10 cellular contexts compared by ENCODE assay signal in genomic region chr1:9671377-9672140, GRCh38. TPM values are rescaled to one million over a fixed set of nuclear protein-coding genes. Genes with fewer than 3 reads are reported as not detected.
DNase-seq lines count a peak whose midpoint lies in the region; ATAC-seq and TF ChIP-seq lines count a peak whose summit lies in the region.
"Had no signal": no experiment of that assay in that cellular context is flagged by ENCODE, and none has a peak within 500 bp of the region (broad histone marks: within the 10 kb centered on the region; RNA-seq: fewer than 3 reads in every experiment).

No MANE protein-coding gene starts in this region.

- POLR2A ChIA-PET in CD4-positive, alpha-beta memory T cell (lab: Charles Lee; ENCODE audit: partially characterized antibody), result interaction anchor here (1.5 to 2.9 kb wide), 2 partner anchors 10 to 17 kb away, joined by 5 to 18 read pairs; no protein-coding TSS in a partner anchor
- POLR2A ChIA-PET in HCT116 (lab: Charles Lee), result interaction anchor here (0.6 kb wide), 1 partner anchor 16 kb away, joined by 8 read pairs; no protein-coding TSS in a partner anchor

- ATAC-seq in HCT116, result peak; percentile 90
- peak; percentile 80 to 83 for ATAC-seq in activated T-cell treated with anti-CD3 and anti-CD28 coated beads, Interleukin-2, amount 50 U/mL, for 72 hours (replicated peaks in 1 of 2)
- ATAC-seq in memory B cell (ENCODE audit: low read depth), result no peak
- ATAC-seq in HG03175 (IDR thresholded peaks at IDR 0.05; ENCODE audit: unreplicated experiment), result no peak

- CTCF ChIA-PET in CD4-positive, alpha-beta memory T cell (lab: Charles Lee; ENCODE audit: partially characterized antibody), result interaction anchor here (1.0 to 2.0 kb wide), 5 partner anchors 10 to 53 kb away, joined by 3 to 11 read pairs (median 3); no protein-coding TSS in a partner anchor
- CTCF ChIA-PET in HCT116 (lab: Charles Lee), result no interaction called here

- H3K4me2 ChIP-seq in HCT116 (ENCODE audit: low read length), result peak overlapping the region; percentile 70

- peak overlapping the region; percentile 2 for H3K27ac ChIP-seq in CD4-positive, alpha-beta memory T cell (ENCODE audit: low read depth, low read length)
- H3K27ac ChIP-seq in HCT116 (ENCODE audit: low read depth, low read length), result no peak overlapping the region
- H3K27ac ChIP-seq: prostate gland had no signal

- H3K27ac Mint-ChIP-seq in CD4-positive, alpha-beta memory T cell, result peak overlapping the region; percentile 6 to 90 (median 75)
- H3K27ac Mint-ChIP-seq in activated T-cell treated with anti-CD3 and anti-CD28 coated beads, Interleukin-2, amount 50 U/mL, for 72 hours, result peak overlapping the region; percentile 96
- peak overlapping the region; percentile 71 for H3K27ac Mint-ChIP-seq in memory B cell

- peaks cover 29 to 68% (median 50%) of the 10 kb centered on the region in 4 donors for H3K4me1 Mint-ChIP-seq in CD4-positive, alpha-beta memory T cell
- H3K4me1 Mint-ChIP-seq in activated T-cell treated with anti-CD3 and anti-CD28 coated beads, Interleukin-2, amount 50 U/mL, for 72 hours (ENCODE audit: low read depth), result peaks cover 72% of the 10 kb centered on the region
- H3K4me1 Mint-ChIP-seq in memory B cell, result peaks cover 41% of the 10 kb centered on the region

- TF ChIP-seq CTCF in HCT116 (IDR thresholded peaks at IDR 0.05 in 2 of 3, conservative IDR thresholded peaks at IDR 0.05 in 1 of 3; ENCODE audit: borderline replicate concordance in 1 of 3, insufficient read depth in 1 of 3, low read depth in 2 of 3, low read length in 2 of 3), result no peak

- H3K36me3 Mint-ChIP-seq in CD4-positive, alpha-beta memory T cell, result peaks cover 29 to 53% of the 10 kb centered on the region in 2 donors
- peaks cover 12 to 29% of the 10 kb centered on the region in 2 donors for H3K36me3 Mint-ChIP-seq in activated T-cell treated with anti-CD3 and anti-CD28 coated beads, Interleukin-2, amount 50 U/mL, for 72 hours (ENCODE audit: insufficient read depth in 2 of 2)
- H3K36me3 Mint-ChIP-seq in memory B cell, result peaks cover 18% of the 10 kb centered on the region

- TF ChIP-seq POLR2A in HCT116 (IDR thresholded peaks at IDR 0.05; ENCODE audit: borderline replicate concordance, extremely low read depth, insufficient read depth, insufficient read length), result no peak

- no peaks in the 10 kb centered on the region for H3K27me3 Mint-ChIP-seq in CD4-positive, alpha-beta memory T cell
- H3K27me3 Mint-ChIP-seq in activated T-cell treated with anti-CD3 and anti-CD28 coated beads, Interleukin-2, amount 50 U/mL, for 72 hours (ENCODE audit: low read depth), result no peaks in the 10 kb centered on the region
- H3K27me3 Mint-ChIP-seq in memory B cell, result no peaks in the 10 kb centered on the region

- no peaks in the 10 kb centered on the region for H3K9me3 ChIP-seq in CD4-positive, alpha-beta memory T cell (ENCODE audit: control insufficient read depth in 1 of 2, low read length in 2 of 2)
- H3K9me3 ChIP-seq in HCT116 (ENCODE audit: control insufficient read depth in 1 of 2, insufficient read depth in 1 of 2, low read depth in 1 of 2, low read length in 2 of 2), result no peaks in the 10 kb centered on the region
- H3K9me3 ChIP-seq: prostate gland had no signal

- no peak for DNase-seq in CD4-positive, alpha-beta memory T cell
- DNase-seq in HCT116 (ENCODE audit: low read depth, low spot score) (peak; percentile 44), memory B cell (ENCODE audit: low spot score in 2 of 2) (no peak), NCI-H1048 (lab: John Stamatoyannopoulos, UW) (no peak), NOMO-1 (lab: John Stamatoyannopoulos, UW; ENCODE audit: unreplicated experiment in 2 of 2) (no peak), cerebellum (ENCODE audit: low spot score) (no peak)
- DNase-seq in activated T-cell treated with anti-CD3 and anti-CD28 coated beads, Interleukin-2, amount 50 U/mL, for 72 hours, result no peak
- DNase-seq: SHP77 had no signal

- peaks cover 39% of the 10 kb centered on the region for H3K36me3 ChIP-seq in CD4-positive, alpha-beta memory T cell (ENCODE audit: insufficient read depth, low read length)
- no peaks in the 10 kb centered on the region for H3K36me3 ChIP-seq in HCT116 (ENCODE audit: control insufficient read depth in 1 of 2, insufficient read depth in 2 of 2, low read length in 2 of 2)
- H3K36me3 ChIP-seq: prostate gland had no signal

- no TSS peak for BruUV-seq in HCT116 (replicated peaks; lab: Mats Ljungman, UMichigan)

- H3K4me3 ChIP-seq in CD4-positive, alpha-beta memory T cell (ENCODE audit: low read length in 2 of 2), result no peak overlapping the region
- H3K4me3 ChIP-seq in HCT116 (replicated peaks in 1 of 2; ENCODE audit: low read depth in 1 of 2, low read length in 2 of 2), result no peak overlapping the region; a peak in 1 of 4 replicates
- H3K4me3 ChIP-seq: prostate gland had no signal

- no peak for TF ChIP-seq RAD21 in HCT116 (IDR thresholded peaks at IDR 0.05; ENCODE audit: low read depth)

- no peaks in the 10 kb centered on the region for H3K27me3 ChIP-seq in CD4-positive, alpha-beta memory T cell (ENCODE audit: insufficient read depth, low read length)
- H3K27me3 ChIP-seq in HCT116 (ENCODE audit: insufficient read depth, low read length), result no peaks in the 10 kb centered on the region

- H3K9me2 ChIP-seq in HCT116 (ENCODE audit: insufficient read depth), result no peaks in the 10 kb centered on the region

- H3K4me3 Mint-ChIP-seq in CD4-positive, alpha-beta memory T cell, result peak overlapping the region in 2 of 8 donors; percentile 20 to 61
- peak overlapping the region; percentile 24 to 31 for H3K4me3 Mint-ChIP-seq in activated T-cell treated with anti-CD3 and anti-CD28 coated beads, Interleukin-2, amount 50 U/mL, for 72 hours
- H3K4me3 Mint-ChIP-seq in memory B cell, result no peak overlapping the region

- H3K4me1 ChIP-seq in CD4-positive, alpha-beta memory T cell (ENCODE audit: insufficient read depth, low read length), result peaks cover 62% of the 10 kb centered on the region
- peaks cover 9 to 14% of the 10 kb centered on the region in 2 experiments for H3K4me1 ChIP-seq in HCT116 (ENCODE audit: control insufficient read depth in 1 of 2, insufficient read depth in 2 of 2, low read length in 2 of 2)
- H3K4me1 ChIP-seq: prostate gland had no signal

- RAD21 ChIA-PET in HCT116 (lab: Charles Lee; ENCODE audit: low non-redundant PET in 1 of 2, low total read pairs in 2 of 2, uncharacterized antibody in 2 of 2, unreplicated experiment in 2 of 2), result interaction anchor here in 1 of 2 experiments (0.8 kb wide), 1 partner anchor 16 kb away, joined by 6 read pairs; no protein-coding TSS in a partner anchor

- peak overlapping the region; percentile 34 for H3K9ac ChIP-seq in HCT116 (ENCODE audit: low read length)

- no peaks in the 10 kb centered on the region for H3K79me2 ChIP-seq in HCT116 (ENCODE audit: insufficient read depth, low read length)

- intact Hi-C loops in CD4-positive, alpha-beta memory T cell (cut with micrococcal nuclease), result no loop called here
- intact Hi-C loops in HCT116 (cut with micrococcal nuclease), result no loop called here

- H4K20me1 ChIP-seq in HCT116 (ENCODE audit: insufficient read depth), result no peaks in the 10 kb centered on the region

- peaks cover 0 to 2% (median 0%) of the 10 kb centered on the region in 8 donors for H3K9me3 Mint-ChIP-seq in CD4-positive, alpha-beta memory T cell
- no peaks in the 10 kb centered on the region for H3K9me3 Mint-ChIP-seq in activated T-cell treated with anti-CD3 and anti-CD28 coated beads, Interleukin-2, amount 50 U/mL, for 72 hours
- no peaks in the 10 kb centered on the region for H3K9me3 Mint-ChIP-seq in memory B cell

- no peak overlapping the region for H2AFZ ChIP-seq in HCT116 (ENCODE audit: low read depth, low read length, poor library complexity, severe bottlenecking)

TF ChIP-seq in HCT116, 20 proteins besides CTCF, POLR2A, EP300 and RAD21:
- no peak for TF ChIP-seq YY1 (IDR thresholded peaks at IDR 0.05; ENCODE audit: extremely low read depth, insufficient replicate concordance, low read depth, low read length)
- TF ChIP-seq JUND (IDR thresholded peaks at IDR 0.05), result peak; percentile 49; the same call in 1 of the 2 replicates
- 0 out of 2 replicates have a peak, but pooled peaks have one; percentile 35 for TF ChIP-seq SRF (IDR thresholded peaks at IDR 0.05; ENCODE audit: low read depth)
- peak; percentile 58 for TF ChIP-seq FOSL1 (IDR thresholded peaks at IDR 0.05; ENCODE audit: low read depth)
- no peak for TF ChIP-seq CBX3 (IDR thresholded peaks at IDR 0.05; ENCODE audit: low read depth)

RNA-seq across cellular contexts. Expression of gene PIK3CD, which starts 20.0 kb away (rescaled TPM):
- 100 to 1,000 TPM; 220 to 236 TPM for total RNA-seq in CD4-positive, alpha-beta memory T cell
- polyA plus RNA-seq in CD4-positive, alpha-beta memory T cell, result 100 to 1,000 TPM in 1 of 2 donors, 10 to 100 TPM in 1; 57.1 to 110 TPM
- 9.2 TPM for total RNA-seq in HCT116 (2021; ENCODE audit: unreplicated experiment)
- 5.5 and 6.1 TPM in 2 replicates for polyA plus RNA-seq in HCT116 (2012)
- total RNA-seq in activated T-cell treated with anti-CD3 and anti-CD28 coated beads, Interleukin-2, amount 50 U/mL, for 72 hours, result 100 to 1,000 TPM; 149 to 162 TPM
- total RNA-seq in cerebellum, result 5.2 TPM

Comparison
In these comparisons a context has a peak if more than half of its experiments do, and no peak if none do; other contexts are left out.
1. ATAC-seq: peak in HCT116 (single experiment) and activated T-cell treated with anti-CD3 and anti-CD28 coated beads, Interleukin-2, amount 50 U/mL, for 72 hours (2 of 2); none in memory B cell (single experiment) and HG03175 (single experiment).
2. RNA of gene PIK3CD, which starts 20.0 kb away (total RNA-seq): 220 to 236 TPM in CD4-positive, alpha-beta memory T cell and 149 to 162 TPM in activated T-cell treated with anti-CD3 and anti-CD28 coated beads, Interleukin-2, amount 50 U/mL, for 72 hours; 9.2 TPM in HCT116 (single experiment) and 5.2 TPM in cerebellum (single experiment); every median in the first group is over 10 times any median in the second.
3. Peak in every context shown above with its lines, with median percentiles within 50 percentile points of each other: H3K27ac Mint-ChIP-seq.